In the genomic region with DNA sequence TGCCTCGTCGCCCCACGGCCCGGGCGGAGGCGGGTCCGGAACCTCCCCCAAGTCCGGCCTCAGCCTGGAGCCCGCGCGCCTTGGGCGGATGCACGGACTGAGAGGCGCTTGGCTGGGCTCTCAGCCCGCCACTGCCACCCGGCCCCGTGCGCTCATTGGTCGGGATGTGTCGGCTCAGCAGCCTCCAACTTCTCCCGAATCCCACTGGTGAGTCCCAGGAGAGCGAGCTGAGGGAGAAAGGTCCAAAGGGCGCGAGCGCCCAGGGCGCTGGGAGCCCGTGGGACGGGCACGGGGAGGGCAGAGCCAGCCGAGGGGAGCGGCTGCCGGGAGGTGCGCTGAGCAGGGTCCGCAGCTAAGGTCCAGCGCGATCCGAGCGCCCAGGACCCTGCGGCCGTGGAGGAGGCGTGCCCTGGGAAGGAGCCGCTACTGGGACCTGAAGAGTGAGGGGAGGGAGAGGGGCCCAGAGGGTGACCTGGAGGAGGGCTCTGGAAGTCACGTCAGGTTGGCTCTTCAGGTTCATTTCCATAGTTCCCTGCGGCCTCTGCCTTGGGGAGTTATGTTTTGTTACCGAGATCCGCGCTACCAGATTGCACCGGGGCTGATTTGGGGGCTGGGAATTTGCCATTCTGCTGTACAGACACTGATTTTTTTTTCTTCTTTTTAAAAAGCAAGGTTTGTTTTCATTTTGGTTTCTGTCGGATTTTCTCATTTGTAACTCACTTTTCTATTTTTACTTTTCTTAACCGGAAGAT, we compare ENCODE assay signal across 8 cellular contexts.
DNase-seq lines count a peak whose midpoint lies in the region; ATAC-seq lines count a peak whose summit lies in the region.

A gene (plus strand): TSS at position 525 of the 752 bp plus-strand sequence. CDS start 3,849 bp downstream, outside the sequence.

- H3K4me1 Mint-ChIP-seq in central memory CD8-positive, alpha-beta T cell: peaks cover 6% of the 10 kb centered on the region
- peaks cover 14% of the 10 kb centered on the region for H3K4me1 Mint-ChIP-seq in stimulated activated naive CD8-positive, alpha-beta T cell treated with anti-CD3 and anti-CD28 coated beads, Interleukin-15, Interleukin-2, amounts not matched to agents 100 ng/mL and 50 ng/mL, for 24 hours (ENCODE audit: low read depth)

- peaks cover 10% of the 10 kb centered on the region for H3K9me3 Mint-ChIP-seq in central memory CD8-positive, alpha-beta T cell
- peaks cover 4% of the 10 kb centered on the region for H3K9me3 Mint-ChIP-seq in stimulated activated naive CD8-positive, alpha-beta T cell treated with anti-CD3 and anti-CD28 coated beads, Interleukin-15, Interleukin-2, amounts not matched to agents 100 ng/mL and 50 ng/mL, for 24 hours

- no peak for ATAC-seq in central memory CD8-positive, alpha-beta T cell (replicated peaks; ENCODE audit: extremely low read depth, poor library complexity, severe bottlenecking)
- ATAC-seq in GM18502 (IDR thresholded peaks at IDR 0.05; ENCODE audit: poor library complexity, unreplicated experiment): no peak
- no peak for ATAC-seq in GM21576 (IDR thresholded peaks at IDR 0.05; ENCODE audit: unreplicated experiment)

- H3K27me3 Mint-ChIP-seq in central memory CD8-positive, alpha-beta T cell: peaks cover 45% of the 10 kb centered on the region
- peaks cover 50% of the 10 kb centered on the region for H3K27me3 Mint-ChIP-seq in stimulated activated naive CD8-positive, alpha-beta T cell treated with anti-CD3 and anti-CD28 coated beads, Interleukin-15, Interleukin-2, amounts not matched to agents 100 ng/mL and 50 ng/mL, for 24 hours

- H3K36me3 Mint-ChIP-seq in central memory CD8-positive, alpha-beta T cell (ENCODE audit: insufficient read depth): no peaks in the 10 kb centered on the region
- no peaks in the 10 kb centered on the region for H3K36me3 Mint-ChIP-seq in stimulated activated naive CD8-positive, alpha-beta T cell treated with anti-CD3 and anti-CD28 coated beads, Interleukin-15, Interleukin-2, amounts not matched to agents 100 ng/mL and 50 ng/mL, for 24 hours (ENCODE audit: low read depth)

- DNase-seq in EH (ENCODE audit: low read depth): peak; percentile 77
- peak; percentile 35 for DNase-seq in NCI-H2029 (lab: John Stamatoyannopoulos, UW)
- DNase-seq in central memory CD8-positive, alpha-beta T cell (ENCODE audit: low spot score in 2 of 2): no peak
- DNase-seq in kidney tubule cell (ENCODE audit: low spot score): peak; percentile 65
- DNase-seq in GM19238 (ENCODE audit: insufficient read length, low spot score): no peak

- peak within 1 kb of the TSS; percentile 56 for H3K4me3 Mint-ChIP-seq in central memory CD8-positive, alpha-beta T cell
- H3K4me3 Mint-ChIP-seq in stimulated activated naive CD8-positive, alpha-beta T cell treated with anti-CD3 and anti-CD28 coated beads, Interleukin-15, Interleukin-2, amounts not matched to agents 100 ng/mL and 50 ng/mL, for 24 hours: peak within 1 kb of the TSS; percentile 54

- H3K27ac Mint-ChIP-seq in central memory CD8-positive, alpha-beta T cell (ENCODE audit: low read depth): no peak within 1 kb of the TSS
- no peak within 1 kb of the TSS for H3K27ac Mint-ChIP-seq in stimulated activated naive CD8-positive, alpha-beta T cell treated with anti-CD3 and anti-CD28 coated beads, Interleukin-15, Interleukin-2, amounts not matched to agents 100 ng/mL and 50 ng/mL, for 24 hours

Comparison
In these comparisons a context has a peak if more than half of its experiments do, and no peak if none do; other contexts are left out.
1. DNase-seq: peak in EH (single experiment), NCI-H2029 (single experiment) and kidney tubule cell (single experiment); none in central memory CD8-positive, alpha-beta T cell (0 of 2) and GM19238 (single experiment).